In the genomic region with DNA sequence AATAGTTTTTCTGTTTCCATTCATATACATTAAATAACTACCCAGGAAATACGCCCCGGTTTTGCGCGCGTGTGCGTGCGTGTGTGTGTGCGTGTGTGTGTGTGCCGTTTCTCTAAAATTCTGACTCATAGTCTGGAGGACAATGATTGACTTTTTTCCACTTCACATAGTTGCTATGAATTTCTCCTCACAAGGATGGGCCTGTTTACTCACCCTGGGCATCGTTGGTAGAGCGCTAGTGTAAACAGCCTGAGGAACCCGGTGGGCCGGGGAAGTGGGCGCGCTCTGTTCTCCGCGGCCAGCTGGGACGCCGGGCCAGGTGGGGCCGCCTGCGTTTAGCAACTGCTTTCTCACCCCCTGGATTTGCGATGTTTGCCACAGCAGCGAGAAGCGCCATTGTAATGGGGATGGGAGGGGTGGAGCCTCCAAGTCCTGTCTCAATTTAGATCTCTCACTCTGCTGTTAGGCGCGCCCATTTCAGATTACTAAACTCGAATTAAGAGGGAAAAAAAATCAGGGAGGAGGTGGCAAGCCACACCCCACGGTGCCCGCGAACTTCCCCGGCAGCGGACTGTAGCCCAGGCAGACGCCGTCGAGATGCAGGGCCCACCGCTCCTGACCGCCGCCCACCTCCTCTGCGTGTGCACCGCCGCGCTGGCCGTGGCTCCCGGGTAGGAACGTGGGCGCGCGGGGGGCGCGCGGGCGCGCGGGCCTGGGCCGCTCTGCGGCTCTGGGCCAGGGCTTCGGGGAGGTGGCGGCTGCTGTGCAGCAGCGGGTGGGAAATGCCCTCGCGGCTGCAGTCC, we compare ENCODE assay signal across 8 cellular contexts. TPM values are rescaled to one million over a fixed set of nuclear protein-coding genes. Genes with fewer than 3 reads are reported as not detected.
DNase-seq lines count a peak whose midpoint lies in the region; ATAC-seq and TF ChIP-seq lines count a peak whose summit lies in the region.

A gene (plus strand): TSS at position 585 of the 803 bp plus-strand sequence. CDS start 13 bp downstream, at position 598.

- H3K4me3 ChIP-seq in GM12865 (ENCODE audit: low read depth, low read length) (peak within 1 kb of the TSS; percentile 47), lower leg skin (ENCODE audit: low read depth, poor library complexity, severe bottlenecking) (peak within 1 kb of the TSS; percentile 57)

- TF ChIP-seq CTCF in GM12865 (IDR thresholded peaks at IDR 0.05; ENCODE audit: insufficient read depth, low read depth, low read length, missing control alignments) (no peak), lower leg skin (IDR thresholded peaks at IDR 0.05) (no peak)

- intact Hi-C loops in lower leg skin (cut with DNase I; ENCODE audit: low total_unique reads), result no loop called here

- peak; percentile 52 for ATAC-seq in HG02571 (IDR thresholded peaks at IDR 0.05; ENCODE audit: unreplicated experiment)

- TF ChIP-seq POLR2A in lower leg skin (IDR thresholded peaks at IDR 0.05), result no peak

- DNase-seq in GM12865 (ENCODE audit: low read depth) (peak; percentile 53), NCI-H1105 treated with DMSO at 0.1 percent for 48 hours (lab: John Stamatoyannopoulos, UW) (peak; percentile 63), dermis blood vessel endothelial cell (peak; percentile 93), lower leg skin (ENCODE audit: low spot score in 2 of 2) (peak; percentile 63 to 88), GF-D8 (lab: John Stamatoyannopoulos, UW) (no peak)
- DNase-seq in activated CD4-positive, alpha-beta T cell treated with anti-CD3 and anti-CD28 coated beads for 48 hours, result peak; percentile 82
- peak; percentile 47 to 79 (median 49) for DNase-seq in stimulated activated CD4-positive, alpha-beta T cell treated with anti-CD3 and anti-CD28 coated beads, TNF-alpha, amount 100 ng/mL, for 24 hours (ENCODE audit: low read depth in 3 of 3)

- 0% methylated on average over 35 to 56 of the region's 61 CpGs for WGBS in lower leg skin, 2 donors

RNA-seq across cellular contexts. Expression of the gene that starts here (rescaled TPM):
- 25.2 and 36.3 TPM in 2 replicates for total RNA-seq in dermis blood vessel endothelial cell
- 10 to 100 TPM; 26.1 to 51.7 (median 33.3) TPM for total RNA-seq in lower leg skin
